Comparison of ENCODE assay signal across 15 cellular contexts in the genomic region with DNA sequence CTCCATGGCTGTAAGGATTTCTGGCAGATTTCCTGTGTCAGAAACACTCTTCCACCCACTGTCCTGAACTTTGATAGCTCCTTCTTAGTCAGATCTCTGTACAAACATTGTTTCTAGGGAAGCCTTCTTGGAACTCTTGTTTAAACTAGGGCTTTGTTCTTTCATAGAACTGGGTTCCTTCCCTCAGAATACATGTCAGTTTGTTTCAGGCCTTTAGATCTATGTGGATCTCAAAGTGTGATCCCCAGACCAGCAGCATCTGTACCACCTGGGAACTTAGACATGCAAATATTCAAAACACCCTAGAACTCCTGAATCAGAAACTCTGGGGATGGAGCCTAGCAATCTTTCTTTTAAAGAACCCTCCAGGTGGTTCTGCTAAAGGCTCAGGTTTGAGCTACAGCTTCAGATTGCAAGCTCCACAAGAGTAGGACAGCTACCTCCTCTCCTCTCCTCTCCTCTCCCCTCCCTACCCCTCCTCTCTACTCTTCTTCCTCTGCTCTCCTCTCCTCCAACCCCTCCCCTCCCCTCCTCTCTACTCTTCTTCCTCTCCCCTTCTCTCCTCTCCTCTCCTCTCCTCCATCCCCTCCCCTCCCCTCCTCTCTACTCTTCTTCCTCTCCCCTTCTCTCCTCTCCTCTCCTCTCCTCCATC. TPM values are rescaled to one million over a fixed set of nuclear protein-coding genes. Genes with fewer than 3 reads are reported as not detected.
DNase-seq lines count a peak whose midpoint lies in the region; ATAC-seq, FAIRE-seq and TF ChIP-seq lines count a peak whose summit lies in the region.
"Had no signal": no experiment of that assay in that cellular context is flagged by ENCODE, and none has a peak within 500 bp of the region (broad histone marks: within the 10 kb centered on the region; RNA-seq: fewer than 3 reads in every experiment).

No MANE protein-coding gene starts in this region.

- no peak overlapping the region for H3K4me3 ChIP-seq in BLaER1 treated with 17β-estradiol and CSF1 and Interleukin-3, amounts not matched to agents 10 nM and 100 nM
- H3K4me3 ChIP-seq in Loucy (ENCODE audit: low read length, poor library complexity, severe bottlenecking): no peak overlapping the region
- H3K4me3 ChIP-seq in neuronal stem cell (ENCODE audit: low read length in 2 of 2): no peak overlapping the region
- H3K4me3 ChIP-seq: gastrocnemius medialis, GM23248, left ventricle myocardium inferior, tibial nerve had no signal

- H2AK5ac ChIP-seq in neuronal stem cell (ENCODE audit: low read depth, low read length): no peak overlapping the region

- no peak overlapping the region for H3K14ac ChIP-seq in neuronal stem cell (ENCODE audit: low read length)

- H3K4me1 ChIP-seq in BLaER1 treated with 17β-estradiol and CSF1 and Interleukin-3, amounts not matched to agents 10 nM and 100 nM: peaks cover 13 to 28% (median 20%) of the 10 kb centered on the region in 10 experiments; a peak in 19 of 20 replicates
- H3K4me1 ChIP-seq in Loucy (ENCODE audit: insufficient read depth, low read length, poor library complexity, severe bottlenecking): peaks cover 11% of the 10 kb centered on the region
- peaks cover 0 to 1% of the 10 kb centered on the region in 2 donors for H3K4me1 ChIP-seq in neuronal stem cell (ENCODE audit: control insufficient read depth in 2 of 2, insufficient read depth in 1 of 2, low read depth in 1 of 2, low read length in 2 of 2)
- H3K4me1 ChIP-seq: gastrocnemius medialis, left ventricle myocardium inferior had no signal

- H2AFZ ChIP-seq in Loucy (ENCODE audit: low read length): peak overlapping the region; percentile 50; the same call in 1 of the 2 replicates
- no peak overlapping the region for H2AFZ ChIP-seq in neuronal stem cell (ENCODE audit: low read length)
- H2AFZ ChIP-seq: GM23248 had no signal

- H2BK15ac ChIP-seq in neuronal stem cell (ENCODE audit: low read length): no peak overlapping the region

- H2BK5ac ChIP-seq in neuronal stem cell (ENCODE audit: low read length): no peak overlapping the region

- H3K4me2 ChIP-seq in BLaER1 treated with 17β-estradiol and CSF1 and Interleukin-3, amounts not matched to agents 10 nM and 100 nM: peak overlapping the region in 7 of 11 experiments; percentile 34 to 57 (median 42); a peak in 6 of 22 replicates
- H3K4me2 ChIP-seq in Loucy (ENCODE audit: low read depth, low read length, poor library complexity, severe bottlenecking) (no peak overlapping the region), neuronal stem cell (ENCODE audit: insufficient read depth, low read length, poor library complexity, severe bottlenecking) (no peak overlapping the region)

- H4K91ac ChIP-seq in neuronal stem cell (ENCODE audit: low read depth, low read length, poor library complexity): no peak overlapping the region

- no peaks in the 10 kb centered on the region for H3K9me2 ChIP-seq in Loucy (replicated peaks; ENCODE audit: low read depth, low read length)

- H2BK12ac ChIP-seq in neuronal stem cell (ENCODE audit: low read length): no peak overlapping the region

- H3F3A ChIP-seq in Loucy (ENCODE audit: low read depth): no peaks in the 10 kb centered on the region

- no peak overlapping the region for H3K9ac ChIP-seq in BLaER1 treated with 17β-estradiol and CSF1 and Interleukin-3, amounts not matched to agents 10 nM and 100 nM
- H3K9ac ChIP-seq in Loucy (ENCODE audit: low read depth, low read length, poor library complexity, severe bottlenecking): no peak overlapping the region
- H3K9ac ChIP-seq in neuronal stem cell (ENCODE audit: low read depth, low read length, poor library complexity): no peak overlapping the region
- H3K9ac ChIP-seq: GM23248 had no signal

- no peaks in the 10 kb centered on the region for H4K20me1 ChIP-seq in BLaER1 treated with 17β-estradiol and CSF1 and Interleukin-3, amounts not matched to agents 10 nM and 100 nM
- no peaks in the 10 kb centered on the region for H4K20me1 ChIP-seq in Loucy (ENCODE audit: insufficient read depth, low read length, poor library complexity, severe bottlenecking)

- H3K23ac ChIP-seq in neuronal stem cell (ENCODE audit: low read depth, low read length, poor library complexity): no peak overlapping the region

- no peak overlapping the region for H3K18ac ChIP-seq in neuronal stem cell (ENCODE audit: low read length)

- H3K36me3 ChIP-seq in BLaER1 treated with 17β-estradiol and CSF1 and Interleukin-3, amounts not matched to agents 10 nM and 100 nM: no peaks in the 10 kb centered on the region
- no peaks in the 10 kb centered on the region for H3K36me3 ChIP-seq in Loucy (ENCODE audit: insufficient read depth, low read length)
- H3K36me3 ChIP-seq in neuronal stem cell (replicated peaks in 1 of 2; ENCODE audit: control insufficient read depth in 2 of 2, insufficient read depth in 2 of 2, low read length in 2 of 2): no peaks in the 10 kb centered on the region
- H3K36me3 ChIP-seq: gastrocnemius medialis, left ventricle myocardium inferior, tibial nerve, WERI-Rb-1 had no signal

- no peaks in the 10 kb centered on the region for H3K9me3 ChIP-seq in BLaER1 treated with 17β-estradiol and CSF1 and Interleukin-3, amounts not matched to agents 10 nM and 100 nM (replicated peaks in 1 of 11)
- H3K9me3 ChIP-seq in Loucy (ENCODE audit: insufficient read depth, low read depth, low read length): no peaks in the 10 kb centered on the region
- no peaks in the 10 kb centered on the region for H3K9me3 ChIP-seq in neuronal stem cell (replicated peaks in 1 of 2; ENCODE audit: control insufficient read depth in 2 of 2, insufficient read depth in 1 of 2, low read depth in 1 of 2, low read length in 2 of 2)
- H3K9me3 ChIP-seq: gastrocnemius medialis, left ventricle myocardium inferior, tibial nerve had no signal

- FAIRE-seq in islet of Langerhans (lab: Jason Lieb, UNC): peak; percentile 43

- DNase-seq in neuronal stem cell (ENCODE audit: low spot score): no peak
- no peak for DNase-seq in activated CD8-positive, alpha-beta memory T cell treated with anti-CD3 and anti-CD28 coated beads, Interleukin-2, amount 50 U/mL, for 4 hours
- DNase-seq: gastrocnemius medialis, GM23248, left ventricle myocardium inferior, RPMI8226, WERI-Rb-1 had no signal

- H3K27me3 ChIP-seq in BLaER1 treated with 17β-estradiol and CSF1 and Interleukin-3, amounts not matched to agents 10 nM and 100 nM: no peaks in the 10 kb centered on the region
- H3K27me3 ChIP-seq in Loucy (ENCODE audit: insufficient read depth, low read length, poor library complexity, severe bottlenecking): no peaks in the 10 kb centered on the region
- H3K27me3 ChIP-seq in neuronal stem cell (ENCODE audit: control insufficient read depth in 3 of 3, insufficient read depth in 3 of 3, low read depth in 1 of 3, low read length in 3 of 3): no peaks in the 10 kb centered on the region
- H3K27me3 ChIP-seq: tibial nerve had no signal

- no peak overlapping the region for H3K4ac ChIP-seq in neuronal stem cell (ENCODE audit: low read length)

- no peak overlapping the region for H2BK120ac ChIP-seq in neuronal stem cell (ENCODE audit: low read depth, low read length)

- no peak for TF ChIP-seq CTCF in Loucy (conservative IDR thresholded peaks at IDR 0.05; ENCODE audit: low read length)

- H3K27ac ChIP-seq in BLaER1 treated with 17β-estradiol and CSF1 and Interleukin-3, amounts not matched to agents 10 nM and 100 nM: peak overlapping the region in 2 of 11 experiments; percentile 13 to 35; a peak in 2 of 22 replicates
- no peak overlapping the region for H3K27ac ChIP-seq in neuronal stem cell (replicated peaks; ENCODE audit: low read length)
- H3K27ac ChIP-seq: gastrocnemius medialis, GM23248, left ventricle myocardium inferior, WERI-Rb-1 had no signal

- H3K79me1 ChIP-seq in neuronal stem cell (ENCODE audit: low read depth, low read length): no peaks in the 10 kb centered on the region

- no peaks in the 10 kb centered on the region for H3K79me2 ChIP-seq in Loucy (ENCODE audit: insufficient read depth, low read length)

- H4K8ac ChIP-seq in neuronal stem cell (ENCODE audit: low read depth, low read length): no peak overlapping the region

- ATAC-seq in GM19395 (IDR thresholded peaks at IDR 0.05; ENCODE audit: unreplicated experiment) (peak; percentile 25), GM19455 (IDR thresholded peaks at IDR 0.05; ENCODE audit: unreplicated experiment) (no peak), GM21423 (IDR thresholded peaks at IDR 0.05; ENCODE audit: unreplicated experiment) (no peak)
- ATAC-seq: gastrocnemius medialis had no signal

RNA-seq across cellular contexts. Expression of a gene that starts 12.7 kb away (rescaled TPM):
- under 0.01 TPM for polyA plus RNA-seq in neuronal stem cell (2013, experiment 1 of 2)
- not detected for polyA plus RNA-seq in neuronal stem cell (2013, experiment 2 of 2)
- polyA plus RNA-seq: BJ, GM23248 had no signal

Comparison
In these comparisons a context has a peak if more than half of its experiments do, and no peak if none do; other contexts are left out.
1. H3K4me2 ChIP-seq: peak in BLaER1 treated with 17β-estradiol and CSF1 and Interleukin-3, amounts not matched to agents 10 nM and 100 nM (7 of 11); none in Loucy (single experiment) and neuronal stem cell (single experiment).